Comparison of ENCODE assay signal across 14 cellular contexts in the genomic region with DNA sequence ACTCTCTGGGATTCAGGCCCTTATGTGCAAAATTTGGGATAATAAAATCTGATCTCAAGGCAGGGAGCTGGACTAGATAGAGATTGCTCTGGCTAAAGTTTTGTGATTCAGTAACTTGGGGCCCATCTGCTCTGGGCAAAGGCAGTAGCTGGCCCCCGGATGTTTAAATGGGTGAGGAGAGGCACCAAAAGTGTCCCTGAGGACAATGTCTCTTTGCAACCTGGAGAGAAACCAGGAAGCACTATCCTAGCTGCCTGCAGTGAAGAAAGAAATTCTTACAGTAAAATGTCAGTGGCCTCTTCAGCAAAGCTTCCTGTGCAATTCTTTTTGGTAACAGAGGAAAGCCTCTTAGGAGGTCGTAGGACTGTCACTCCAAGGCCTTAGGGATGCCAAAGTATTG. TPM values are rescaled to one million over a fixed set of nuclear protein-coding genes. Genes with fewer than 3 reads are reported as not detected.
DNase-seq lines count a peak whose midpoint lies in the region; ATAC-seq and TF ChIP-seq lines count a peak whose summit lies in the region.
"Had no signal": no experiment of that assay in that cellular context is flagged by ENCODE, and none has a peak within 500 bp of the region (broad histone marks: within the 10 kb centered on the region; RNA-seq: fewer than 3 reads in every experiment).

No MANE protein-coding gene starts in this region.

- H2AFZ ChIP-seq in GM23338 (peak overlapping the region; percentile 72), hepatocyte (no peak overlapping the region)

- H3K36me3 ChIP-seq in GM23338 (ENCODE audit: insufficient read depth) (no peaks in the 10 kb centered on the region), hepatocyte (replicated peaks; ENCODE audit: insufficient read depth, low read depth) (no peaks in the 10 kb centered on the region)

- H3K9me3 Mint-ChIP-seq in GM23338 = no peaks in the 10 kb centered on the region
- H3K9me3 Mint-ChIP-seq in progenitor cell of endocrine pancreas (ENCODE audit: low read depth) = no peaks in the 10 kb centered on the region
- H3K9me3 Mint-ChIP-seq in mesothelial cell of epicardium = no peaks in the 10 kb centered on the region
- H3K9me3 Mint-ChIP-seq in osteocyte (ENCODE audit: unreplicated experiment) = no peaks in the 10 kb centered on the region
- H3K9me3 Mint-ChIP-seq: CD8-positive, alpha-beta memory T cell; IgD-negative memory B cell had no signal

- peaks cover 6% of the 10 kb centered on the region for H3K27me3 Mint-ChIP-seq in GM23338 (ENCODE audit: insufficient read depth, low read depth, poor library complexity)
- peaks cover 5% of the 10 kb centered on the region for H3K27me3 Mint-ChIP-seq in progenitor cell of endocrine pancreas
- no peaks in the 10 kb centered on the region for H3K27me3 Mint-ChIP-seq in mesothelial cell of epicardium (ENCODE audit: low read depth)
- peaks cover 14% of the 10 kb centered on the region for H3K27me3 Mint-ChIP-seq in osteocyte (ENCODE audit: unreplicated experiment)
- H3K27me3 Mint-ChIP-seq: CD8-positive, alpha-beta memory T cell had no signal

- H3K9me3 ChIP-seq in hepatocyte (ENCODE audit: low read depth) = no peaks in the 10 kb centered on the region
- H3K9me3 ChIP-seq: Caco-2 had no signal

- H3K4me1 Mint-ChIP-seq in GM23338 = peaks cover 58% of the 10 kb centered on the region
- H3K4me1 Mint-ChIP-seq in progenitor cell of endocrine pancreas (ENCODE audit: low read depth) = peaks cover 64% of the 10 kb centered on the region
- H3K4me1 Mint-ChIP-seq in mesothelial cell of epicardium = peaks cover 27% of the 10 kb centered on the region
- peaks cover 9% of the 10 kb centered on the region for H3K4me1 Mint-ChIP-seq in osteocyte (ENCODE audit: unreplicated experiment)

- H3K4me2 ChIP-seq in GM23338 (no peak overlapping the region), hepatocyte (no peak overlapping the region)

- H3K4me3 ChIP-seq in GM23338 (no peak overlapping the region), hepatocyte (no peak overlapping the region)

- H4K20me1 ChIP-seq in GM23338 (replicated peaks; ENCODE audit: insufficient read depth) (no peaks in the 10 kb centered on the region), hepatocyte (ENCODE audit: insufficient read depth, poor library complexity, severe bottlenecking) (no peaks in the 10 kb centered on the region)

- no peak overlapping the region for H3K4me3 Mint-ChIP-seq in GM23338
- H3K4me3 Mint-ChIP-seq in progenitor cell of endocrine pancreas (ENCODE audit: low read depth) = no peak overlapping the region
- H3K4me3 Mint-ChIP-seq in mesothelial cell of epicardium = no peak overlapping the region
- no peak overlapping the region for H3K4me3 Mint-ChIP-seq in osteocyte (ENCODE audit: unreplicated experiment)
- H3K4me3 Mint-ChIP-seq: CD8-positive, alpha-beta memory T cell; IgD-negative memory B cell had no signal

- no peaks in the 10 kb centered on the region for H3K9me2 ChIP-seq in GM23338 (ENCODE audit: insufficient read depth)
- H3K9me2 ChIP-seq in hepatocyte (replicated peaks; ENCODE audit: insufficient read depth) = no peaks in the 10 kb centered on the region

- H3K79me2 ChIP-seq in GM23338 (replicated peaks; ENCODE audit: insufficient read depth) (no peaks in the 10 kb centered on the region), hepatocyte (no peaks in the 10 kb centered on the region)

- no peak overlapping the region for H3K27ac ChIP-seq in GM23338 (ENCODE audit: low read depth)
- peak overlapping the region; percentile 44 for H3K27ac ChIP-seq in hepatocyte

- H3K4me1 ChIP-seq in GM23338 (ENCODE audit: insufficient read depth) (peaks cover 21% of the 10 kb centered on the region), hepatocyte (ENCODE audit: insufficient read depth) (peaks cover 43% of the 10 kb centered on the region)

- no peak overlapping the region; the same call in 1 of the 2 replicates for H3K27ac Mint-ChIP-seq in GM23338
- H3K27ac Mint-ChIP-seq in progenitor cell of endocrine pancreas = peak overlapping the region; percentile 53
- no peak overlapping the region for H3K27ac Mint-ChIP-seq in mesothelial cell of epicardium
- H3K27ac Mint-ChIP-seq in osteocyte (ENCODE audit: unreplicated experiment) = no peak overlapping the region
- H3K27ac Mint-ChIP-seq: IgD-negative memory B cell had no signal

- DNase-seq in GM23338 (ENCODE audit: low spot score) = no peak
- no peak for DNase-seq in hepatocyte (ENCODE audit: low spot score)
- DNase-seq in progenitor cell of endocrine pancreas (ENCODE audit: low spot score, unreplicated experiment) = no peak
- DNase-seq in NCI-H1930 (lab: John Stamatoyannopoulos, UW) = no peak
- DNase-seq in mesothelial cell of epicardium (ENCODE audit: low spot score in 2 of 2, unreplicated experiment in 2 of 2) = no peak
- DNase-seq in osteocyte (ENCODE audit: extremely low spot score, unreplicated experiment) = no peak
- DNase-seq: Caco-2; CD8-positive, alpha-beta memory T cell; DMS53; GF-D8 had no signal

- ATAC-seq in GM23338 = no peak
- no peak for ATAC-seq in HG03139 (IDR thresholded peaks at IDR 0.05; ENCODE audit: unreplicated experiment)

- no peaks in the 10 kb centered on the region for H3F3A ChIP-seq in GM23338 (replicated peaks; ENCODE audit: low read depth)

- H3K36me3 Mint-ChIP-seq in GM23338 (ENCODE audit: low read depth) (no peaks in the 10 kb centered on the region), progenitor cell of endocrine pancreas (ENCODE audit: insufficient read depth) (no peaks in the 10 kb centered on the region), mesothelial cell of epicardium (no peaks in the 10 kb centered on the region), osteocyte (ENCODE audit: unreplicated experiment) (no peaks in the 10 kb centered on the region)
- H3K36me3 Mint-ChIP-seq: CD8-positive, alpha-beta memory T cell had no signal

- H3K27me3 ChIP-seq in GM23338 (ENCODE audit: insufficient read depth) = no peaks in the 10 kb centered on the region
- H3K27me3 ChIP-seq in hepatocyte = no peaks in the 10 kb centered on the region

- TF ChIP-seq CTCF in GM23338 (conservative IDR thresholded peaks at IDR 0.05; ENCODE audit: low read depth in 2 of 2) (no peak), hepatocyte (IDR thresholded peaks at IDR 0.05; ENCODE audit: poor library complexity) (no peak), progenitor cell of endocrine pancreas (IDR thresholded peaks at IDR 0.05; ENCODE audit: unreplicated experiment) (no peak), mesothelial cell of epicardium (IDR thresholded peaks at IDR 0.05; ENCODE audit: unreplicated experiment) (no peak), osteocyte (IDR thresholded peaks at IDR 0.05) (no peak)

- WGBS in hepatocyte (ENCODE audit: low lambda C conversion rate, missing lambda C conversion rate) = 73% methylated on average over 2 of the region's 2 CpGs

RNA-seq across cellular contexts. Expression of gene BARX2, which starts 54.6 kb away (rescaled TPM):
- not detected in 2 replicates for total RNA-seq in GM23338 (2014; rRNA removed; shearing (Covaris generic))
- polyA plus RNA-seq in GM23338 (2016; fragmentation: Nextera tagmentation; extraction: Ambion mirVana) (not detected in 2 replicates), hepatocyte (0.77 and 1.0 TPM in 2 replicates)
- total RNA-seq in hepatocyte (0.10 TPM in 1 of 2 replicates, not detected in the other), progenitor cell of endocrine pancreas (2.4 and 3.7 TPM in 2 replicates), mesothelial cell of epicardium (59.8 to 73.5 TPM (median 69.9 TPM) in 3 replicates), osteocyte (not detected in 2 replicates)
- total RNA-seq: CD8-positive, alpha-beta memory T cell had no signal
- polyA plus RNA-seq: AG04450; BJ; CD8-positive, alpha-beta memory T cell; IgD-negative memory B cell had no signal

Comparison
In these comparisons a context has a peak if more than half of its experiments do, and no peak if none do; other contexts are left out.
1. RNA of gene BARX2, which starts 54.6 kb away (total RNA-seq): 59.8 to 73.5 TPM in mesothelial cell of epicardium; 2.4 to 3.7 TPM in progenitor cell of endocrine pancreas, 0.10 TPM in hepatocyte, not detected in GM23338 and not detected in osteocyte; every median in the first group is over 10 times any median in the second.